8 cellular contexts compared by ENCODE assay signal in genomic region chr7:100604976-100605911, GRCh38. TPM values are rescaled to one million over a fixed set of nuclear protein-coding genes. Genes with fewer than 3 reads are reported as not detected.
A peak's percentile ranks its signal among the peaks of the same experiment; 100 is the strongest.
DNase-seq lines count a peak whose midpoint lies in the region; ATAC-seq and TF ChIP-seq lines count a peak whose summit lies in the region.

No MANE protein-coding gene starts in this region.

- TF ChIP-seq CTCF in transverse colon (IDR thresholded peaks at IDR 0.05): no peak

- H3K4me1 ChIP-seq in mesendoderm (ENCODE audit: control insufficient read depth, low read depth, low read length) (peaks cover 8% of the 10 kb centered on the region), transverse colon (peaks cover 6 to 28% (median 25%) of the 10 kb centered on the region in 4 donors)

- TF ChIP-seq EP300 in transverse colon (IDR thresholded peaks at IDR 0.05; ENCODE audit: low read depth): no peak

- no peak overlapping the region for H4K8ac ChIP-seq in mesendoderm (ENCODE audit: low read depth, low read length)

- no peaks in the 10 kb centered on the region for H3K79me2 ChIP-seq in mesendoderm (ENCODE audit: control insufficient read depth, insufficient read depth, low read length)

- H3K36me3 ChIP-seq in mesendoderm (ENCODE audit: control insufficient read depth, insufficient read depth, low read length): no peaks in the 10 kb centered on the region
- no peaks in the 10 kb centered on the region for H3K36me3 ChIP-seq in transverse colon

- intact Hi-C loops in transverse colon (cut with DNase I; ENCODE audit: low total_unique reads): no loop called here

- H3K4me3 ChIP-seq in mesendoderm (ENCODE audit: low read length) (peak overlapping the region; percentile 24), transverse colon (peak overlapping the region; percentile 49 to 75 (median 65))

- DNase-seq in DMS53 (lab: John Stamatoyannopoulos, UW): peak; percentile 68
- DNase-seq in RPMI8226: peak; percentile 28
- DNase-seq in cerebellum (ENCODE audit: low spot score): peak; percentile 39
- no peak for DNase-seq in mesendoderm
- peak; percentile 70 for DNase-seq in transverse colon
- no peak for DNase-seq in COLO668 (lab: John Stamatoyannopoulos, UW; ENCODE audit: unreplicated experiment)
- DNase-seq in NCI-H1092 treated with DMSO at 0.1 percent for 48 hours (lab: John Stamatoyannopoulos, UW): no peak

- H3K4ac ChIP-seq in mesendoderm (ENCODE audit: low read depth, low read length): no peak overlapping the region

- peak overlapping the region; percentile 84 for H3K56ac ChIP-seq in mesendoderm (ENCODE audit: low read length)

- H2AK5ac ChIP-seq in mesendoderm (ENCODE audit: low read length): no peak overlapping the region

- ATAC-seq in HG02973 (IDR thresholded peaks at IDR 0.05; ENCODE audit: unreplicated experiment): no peak

- H4K5ac ChIP-seq in mesendoderm (ENCODE audit: low read length): no peak overlapping the region

- peak overlapping the region; percentile 73 for H3K9ac ChIP-seq in mesendoderm (ENCODE audit: low read length)

- no peak overlapping the region for H2BK15ac ChIP-seq in mesendoderm (replicated peaks; ENCODE audit: low read depth)

- no peaks in the 10 kb centered on the region for H3K9me3 ChIP-seq in transverse colon

- TF ChIP-seq POLR2A in transverse colon (IDR thresholded peaks at IDR 0.05): no peak

- H2BK120ac ChIP-seq in mesendoderm (ENCODE audit: low read depth, low read length): no peak overlapping the region

- no peak overlapping the region for H3K27ac ChIP-seq in mesendoderm (ENCODE audit: low read depth, low read length)
- H3K27ac ChIP-seq in transverse colon: peak overlapping the region; percentile 77 to 92 (median 84)

- no peak overlapping the region for H3K18ac ChIP-seq in mesendoderm (ENCODE audit: low read length)

- H2BK5ac ChIP-seq in mesendoderm (ENCODE audit: low read length): no peak overlapping the region

- in situ Hi-C loops in transverse colon (cut with MboI; ENCODE audit: low pct_ligation_motif_present in 1 of 4, low pct_unique_long_range_greater_than_20kb in 1 of 4, low sequenced_read_pairs in 3 of 4): no loop called here

- H3K23ac ChIP-seq in mesendoderm (ENCODE audit: low read length): no peak overlapping the region

- H3K27me3 ChIP-seq in mesendoderm (ENCODE audit: insufficient read depth, low read length, poor library complexity) (no peaks in the 10 kb centered on the region), transverse colon (no peaks in the 10 kb centered on the region)

- no peaks in the 10 kb centered on the region for H3K79me1 ChIP-seq in mesendoderm (ENCODE audit: low read length)

- no CpG with 5 or more reads among the region's 68 CpGs for WGBS in mesendoderm (ENCODE audit: extremely low coverage, insufficient coverage, low lambda C conversion rate)
- WGBS in transverse colon (ENCODE audit: low coverage in 1 of 2), 2 donors: 0 to 14% methylated on average over 2 to 68 of the region's 68 CpGs

- H3K4me2 ChIP-seq in mesendoderm (ENCODE audit: low read length): peak overlapping the region; percentile 30

RNA-seq across cellular contexts. Expression of gene PCOLCE, which starts 3.1 kb away (rescaled TPM):
- 14.9 TPM for total RNA-seq in cerebellum
- 32.1 TPM for polyA plus RNA-seq in mesendoderm (2013, experiment 1 of 2)
- polyA plus RNA-seq in mesendoderm (2013, experiment 2 of 2): 33.1 TPM
- 10 to 100 TPM in 2 of 4 donors, 1 to 10 TPM in 2; 5.6 to 46.2 (median 11.7) TPM for total RNA-seq in transverse colon

RNA-seq across cellular contexts. Expression of gene MOSPD3, which starts 7.1 kb away (rescaled TPM):
- total RNA-seq in cerebellum (11.7 TPM), transverse colon (10 to 100 TPM; 13.5 to 39.6 (median 18.4) TPM)
- polyA plus RNA-seq in mesendoderm (2013, experiment 1 of 2): 16.3 TPM
- 16.5 TPM for polyA plus RNA-seq in mesendoderm (2013, experiment 2 of 2)

RNA-seq across cellular contexts. Expression of gene FBXO24, which starts 19.1 kb away (rescaled TPM):
- total RNA-seq in cerebellum (0.45 TPM), transverse colon (under 1 TPM in 2 of 4 donors, not detected in 2; 0.14 to 0.79 TPM)
- polyA plus RNA-seq in mesendoderm (2013, experiment 1 of 2): 0.13 TPM
- 0.11 TPM for polyA plus RNA-seq in mesendoderm (2013, experiment 2 of 2)

RNA-seq across cellular contexts. Expression of gene LRCH4, which starts 19.3 kb away (rescaled TPM):
- 13.6 TPM for total RNA-seq in cerebellum
- 20.9 TPM for polyA plus RNA-seq in mesendoderm (2013, experiment 1 of 2)
- 20.1 TPM for polyA plus RNA-seq in mesendoderm (2013, experiment 2 of 2)
- 100 to 1,000 TPM; 115 to 508 (median 151) TPM for total RNA-seq in transverse colon

RNA-seq across cellular contexts. Expression of gene SAP25, which starts 31.5 kb away (rescaled TPM):
- total RNA-seq in cerebellum (not detected), transverse colon (10 to 100 TPM in 1 of 4 donors, 1 to 10 TPM in 1, under 1 TPM in 1, not detected in 1; 0.96 to 52.4 (median 2.7) TPM)
- polyA plus RNA-seq in mesendoderm (2013, experiment 1 of 2): 3.2 TPM
- 3.2 TPM for polyA plus RNA-seq in mesendoderm (2013, experiment 2 of 2)

Comparison
In these comparisons a context has a peak if more than half of its experiments do, and no peak if none do; other contexts are left out.
1. DNase-seq: peak in DMS53 (single experiment), RPMI8226 (single experiment), cerebellum (single experiment) and transverse colon (single experiment); none in mesendoderm (single experiment), COLO668 (single experiment) and NCI-H1092 treated with DMSO at 0.1 percent for 48 hours (single experiment).